ENCODE assay signal across 6 cellular contexts in genomic region chr4:103867311-103867710, GRCh38.
"Had no signal": no experiment of that assay in that cellular context is flagged by ENCODE, and none has a peak within 500 bp of the region (broad histone marks: within the 10 kb centered on the region; RNA-seq: fewer than 3 reads in every experiment).

No MANE protein-coding gene starts in this region.

- DNase-seq: GM23248, H9, HCEC 1CT had no signal

- H3K27ac ChIP-seq: GM23248, HL-60 had no signal

- H3K36me3 Mint-ChIP-seq: IgD-negative memory B cell had no signal

- ATAC-seq: HepG2 had no signal

- H3K9me3 Mint-ChIP-seq: H9 had no signal

- H3K4me3 Mint-ChIP-seq: H9, IgD-negative memory B cell had no signal

- H3K4me3 ChIP-seq: GM23248 had no signal

- H3K27ac Mint-ChIP-seq: H9, IgD-negative memory B cell had no signal

- H3K4me1 Mint-ChIP-seq: H9, IgD-negative memory B cell had no signal

- H3K27me3 Mint-ChIP-seq: IgD-negative memory B cell had no signal
